14 cellular contexts compared by ENCODE assay signal in genomic region chr14:94636744-94637412, GRCh38. TPM values are rescaled to one million over a fixed set of nuclear protein-coding genes. Genes with fewer than 3 reads are reported as not detected.
DNase-seq lines count a peak whose midpoint lies in the region; ATAC-seq and TF ChIP-seq lines count a peak whose summit lies in the region.
"Had no signal": no experiment of that assay in that cellular context is flagged by ENCODE, and none has a peak within 500 bp of the region (broad histone marks: within the 10 kb centered on the region; RNA-seq: fewer than 3 reads in every experiment).

No MANE protein-coding gene starts in this region.

- BruUV-seq in PC-3 (replicated peaks; lab: Mats Ljungman, UMichigan) = no TSS peak

- H3K27me3 ChIP-seq in GM23248 (replicated peaks; ENCODE audit: insufficient read depth) (peaks cover 12% of the 10 kb centered on the region; the same call in 1 of the 2 replicates), PC-3 (ENCODE audit: low read length) (no peaks in the 10 kb centered on the region), suprapubic skin (peaks cover 19% of the 10 kb centered on the region)
- H3K27me3 ChIP-seq: gastrocnemius medialis had no signal

- H3K9me3 ChIP-seq in GM23248 (ENCODE audit: low read depth) = no peaks in the 10 kb centered on the region
- no peaks in the 10 kb centered on the region for H3K9me3 ChIP-seq in PC-3 (ENCODE audit: low read length)
- H3K9me3 ChIP-seq in suprapubic skin = no peaks in the 10 kb centered on the region
- H3K9me3 ChIP-seq: gastrocnemius medialis had no signal

- no peak overlapping the region for H2AFZ ChIP-seq in GM23248
- H2AFZ ChIP-seq in PC-3 (ENCODE audit: low read length) = no peak overlapping the region

- H3K27ac ChIP-seq in GM23248 (no peak overlapping the region), VCaP (peak overlapping the region; percentile 86), PC-3 (ENCODE audit: low read length) (no peak overlapping the region), suprapubic skin (no peak overlapping the region)
- H3K27ac ChIP-seq: gastrocnemius medialis had no signal

- no peaks in the 10 kb centered on the region for H3K9me2 ChIP-seq in GM23248 (ENCODE audit: insufficient read depth)
- H3K9me2 ChIP-seq in PC-3 (replicated peaks; ENCODE audit: low read length) = no peaks in the 10 kb centered on the region

- TF ChIP-seq POLR2A in suprapubic skin (IDR thresholded peaks at IDR 0.05) = no peak

- DNase-seq in AG09309 (ENCODE audit: low read depth) (no peak), GM23248 (peak; percentile 23), iPS DF 4.7 (ENCODE audit: extremely low read depth, low spot score) (peak; percentile 7), PC-3 (no peak), cerebellar cortex (ENCODE audit: low spot score) (no peak), suprapubic skin (ENCODE audit: low spot score in 2 of 2) (no peak)
- DNase-seq in activated CD8-positive, alpha-beta memory T cell treated with anti-CD3 and anti-CD28 coated beads for 24 hours = no peak
- DNase-seq: activated CD4-positive, alpha-beta T cell treated with anti-CD3 and anti-CD28 coated beads, Interleukin-2, amount 50 U/mL, for 1 hour; CD8-positive, alpha-beta T cell; gastrocnemius medialis; occipital lobe; stimulated activated CD4-positive, alpha-beta T cell treated with anti-CD3 and anti-CD28 coated beads, Interleukin-2, amount 100 ng/mL, for 24 hours; stimulated activated naive B cell treated with anti-CD40 and anti-IgM and Interleukin-4, amounts not matched to agents 10 μg/mL and 1 μg/mL and 100 μg/mL, for 72 hours had no signal

- H3F3A ChIP-seq in GM23248 (ENCODE audit: insufficient read depth) = no peaks in the 10 kb centered on the region
- no peaks in the 10 kb centered on the region for H3F3A ChIP-seq in PC-3 (ENCODE audit: low read length, unreplicated experiment)

- in situ Hi-C loops in GM23248 (cut with MboI) = no loop called here

- H3K4me3 ChIP-seq in AG09309 (ENCODE audit: control insufficient read depth, low read depth, low read length) (no peak overlapping the region), GM23248 (no peak overlapping the region), PC-3 (ENCODE audit: low read length) (no peak overlapping the region), suprapubic skin (no peak overlapping the region)
- H3K4me3 ChIP-seq: gastrocnemius medialis had no signal

- H3K9ac ChIP-seq in GM23248 (no peak overlapping the region), PC-3 (ENCODE audit: low read length) (no peak overlapping the region)

- 36 to 42% methylated on average over 2 of the region's 2 CpGs for WGBS in GM23248 (ENCODE audit: low coverage in 1 of 2, low lambda C conversion rate in 2 of 2, missing lambda C conversion rate in 2 of 2), 2 experiments
- 59% methylated on average over 2 of the region's 2 CpGs for WGBS in suprapubic skin

- CTCF ChIA-PET in PC-3 (lab: Charles Lee) = no interaction called here

- H3K36me3 ChIP-seq in GM23248 (ENCODE audit: low read depth) (no peaks in the 10 kb centered on the region), PC-3 (ENCODE audit: low read depth, low read length) (no peaks in the 10 kb centered on the region), suprapubic skin (no peaks in the 10 kb centered on the region)
- H3K36me3 ChIP-seq: gastrocnemius medialis had no signal

- H3K4me2 ChIP-seq in GM23248 (ENCODE audit: unreplicated experiment) (no peak overlapping the region), PC-3 (ENCODE audit: low read length) (no peak overlapping the region)

- POLR2A ChIA-PET in PC-3 (lab: Charles Lee; ENCODE audit: unreplicated experiment) = no interaction called here

- TF ChIP-seq CTCF in AG09309 (IDR thresholded peaks at IDR 0.05; ENCODE audit: control insufficient read depth, insufficient read depth, low read depth, low read length, missing control alignments) = peak; percentile 15
- TF ChIP-seq CTCF in VCaP (conservative IDR thresholded peaks at IDR 0.05) = peak; percentile 68
- no peak; the same call in 1 of the 2 replicates for TF ChIP-seq CTCF in PC-3 (conservative IDR thresholded peaks at IDR 0.05; ENCODE audit: low read depth, low read length)
- no peak for TF ChIP-seq CTCF in suprapubic skin (IDR thresholded peaks at IDR 0.05)

- H3K79me2 ChIP-seq in GM23248 (ENCODE audit: insufficient read depth) = no peaks in the 10 kb centered on the region
- no peaks in the 10 kb centered on the region for H3K79me2 ChIP-seq in PC-3 (ENCODE audit: low read length)

- ATAC-seq in PC-3 = no peak
- ATAC-seq: CD8-positive, alpha-beta T cell; gastrocnemius medialis; stimulated activated naive B cell treated with anti-CD40 and anti-IgM and Interleukin-4, amounts not matched to agents 10 μg/mL and 1 μg/mL and 100 μg/mL, for 72 hours had no signal

- intact Hi-C loops in PC-3 (cut with micrococcal nuclease) = no loop called here

- H4K20me1 ChIP-seq in GM23248 (ENCODE audit: insufficient read depth) (no peaks in the 10 kb centered on the region), PC-3 (ENCODE audit: low read length) (no peaks in the 10 kb centered on the region)

- no peak for TF ChIP-seq EP300 in suprapubic skin (IDR thresholded peaks at IDR 0.05)

- H3K4me1 ChIP-seq in GM23248 (ENCODE audit: insufficient read depth) (no peaks in the 10 kb centered on the region), PC-3 (ENCODE audit: insufficient read depth, low read length) (no peaks in the 10 kb centered on the region), suprapubic skin (no peaks in the 10 kb centered on the region)
- H3K4me1 ChIP-seq: gastrocnemius medialis had no signal

RNA-seq across cellular contexts. Expression of gene SERPINA3, which starts 24.7 kb away (rescaled TPM):
- total RNA-seq in GM23248 (2014; rRNA removed; shearing (Covaris generic)) = 0.89 and 1.1 TPM in 2 replicates
- polyA plus RNA-seq in GM23248 (2016; fragmentation: Nextera tagmentation; extraction: Ambion mirVana) = 0.75 and 0.85 TPM in 2 replicates
- total RNA-seq in PC-3 (2014; rRNA removed) = not detected in 2 replicates
- total RNA-seq in suprapubic skin = 10 to 100 TPM; 31.0 to 91.4 (median 73.2) TPM
- total RNA-seq: CD8-positive, alpha-beta T cell had no signal

RNA-seq across cellular contexts. Expression of gene SERPINA5, which starts 55.7 kb away (rescaled TPM):
- total RNA-seq in GM23248 (2014; rRNA removed; shearing (Covaris generic)) = not detected in 2 replicates
- not detected in 2 replicates for polyA plus RNA-seq in GM23248 (2016; fragmentation: Nextera tagmentation; extraction: Ambion mirVana)
- total RNA-seq in PC-3 (2014; rRNA removed) (not detected in 2 replicates), suprapubic skin (1 to 10 TPM in 2 of 4 donors, under 1 TPM in 1, not detected in 1; 0.76 to 4.5 (median 1.9) TPM)
- total RNA-seq: CD8-positive, alpha-beta T cell had no signal

Comparison
In these comparisons a context has a peak if more than half of its experiments do, and no peak if none do; other contexts are left out.
1. DNase-seq: peak in GM23248 (single experiment) and iPS DF 4.7 (single experiment); none in AG09309 (single experiment), PC-3 (single experiment), cerebellar cortex (single experiment), activated CD8-positive, alpha-beta memory T cell treated with anti-CD3 and anti-CD28 coated beads for 24 hours (single experiment) and suprapubic skin (0 of 2).
2. CTCF ChIP-seq: peak in AG09309 (single experiment) and VCaP (single experiment); none in PC-3 (single experiment) and suprapubic skin (0 of 2).
3. RNA of gene SERPINA3, which starts 24.7 kb away (total RNA-seq): 31.0 to 91.4 TPM in suprapubic skin; 0.89 to 1.1 TPM in GM23248 and not detected in PC-3; every median in the first group is over 10 times any median in the second.